ENCODE assay signal across 1 cellular context in genomic region chr20:18020931-18021330, GRCh38.
TF ChIP-seq lines count a peak whose summit lies in the region.

No MANE protein-coding gene starts in this region.

TF ChIP-seq in WTC11, 78 proteins besides CTCF, POLR2A, EP300 and RAD21 (continued from another document):
- TF ChIP-seq PRDM15 (CRISPR knock-in tag; IDR thresholded peaks at IDR 0.05): no peak
- TF ChIP-seq ATF2 (CRISPR knock-in tag; IDR thresholded peaks at IDR 0.05; ENCODE audit: borderline replicate concordance, low read depth): no peak
- TF ChIP-seq JAZF1 (CRISPR knock-in tag; IDR thresholded peaks at IDR 0.05): no peak
- TF ChIP-seq E2F5 (CRISPR knock-in tag; IDR thresholded peaks at IDR 0.05): no peak
